Comparison of ENCODE assay signal across 18 cellular contexts in the genomic region with DNA sequence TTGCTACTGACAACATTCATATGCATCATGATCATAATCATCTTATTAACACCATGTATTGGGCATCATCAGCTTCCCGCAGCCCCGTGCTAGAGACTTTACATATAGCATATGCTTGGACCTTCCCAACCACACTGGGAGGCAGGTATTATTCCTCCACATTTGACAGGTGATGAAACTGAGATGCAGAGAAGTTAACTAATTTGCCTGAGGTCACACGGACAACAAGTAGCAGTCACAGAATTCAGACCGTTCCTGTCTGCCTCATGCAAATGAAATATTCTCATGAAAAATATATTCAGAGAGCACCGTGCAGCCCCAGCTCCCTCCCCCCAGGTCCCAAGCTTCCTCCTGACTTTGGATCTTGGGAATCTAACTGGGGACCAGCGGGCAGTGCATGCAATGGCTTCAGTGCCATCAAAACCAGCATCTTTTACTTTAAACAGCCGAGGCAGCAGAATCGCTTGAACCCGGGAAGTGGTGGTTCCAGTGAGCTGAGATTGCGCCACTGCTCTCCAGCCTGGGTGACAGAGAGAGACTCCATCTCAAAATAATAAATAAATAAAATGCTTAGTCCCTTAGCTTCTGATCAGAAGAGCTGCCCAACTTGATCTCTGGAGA.
A peak's percentile ranks its signal among the peaks of the same experiment; 100 is the strongest.
DNase-seq lines count a peak whose midpoint lies in the region; ATAC-seq lines count a peak whose summit lies in the region.
"Had no signal": no experiment of that assay in that cellular context is flagged by ENCODE, and none has a peak within 500 bp of the region (broad histone marks: within the 10 kb centered on the region; RNA-seq: fewer than 3 reads in every experiment).

No MANE protein-coding gene starts in this region.

- peak; percentile 43 for ATAC-seq in GM18498 (IDR thresholded peaks at IDR 0.05; ENCODE audit: unreplicated experiment)
- ATAC-seq in GM21576 (IDR thresholded peaks at IDR 0.05; ENCODE audit: unreplicated experiment), result peak; percentile 44
- peak; percentile 41 for ATAC-seq in HG03280 (IDR thresholded peaks at IDR 0.05; ENCODE audit: unreplicated experiment)
- ATAC-seq: activated T-cell treated with anti-CD3 and anti-CD28 coated beads, Interleukin-2, amount 50 U/mL, for 4 hours; right lobe of liver had no signal

- DNase-seq in islet precursor cell, result peak; percentile 27
- no peak for DNase-seq in T1000 (lab: John Stamatoyannopoulos, UW)
- DNase-seq in SKM-1 (lab: John Stamatoyannopoulos, UW; ENCODE audit: unreplicated experiment), result no peak
- DNase-seq in NCI-H748 treated with DMSO at 0.1 percent for 48 hours (lab: John Stamatoyannopoulos, UW), result no peak
- DNase-seq: activated CD4-positive, alpha-beta T cell treated with anti-CD3 and anti-CD28 coated beads, Interleukin-2, amount 50 U/mL, for 48 hours; activated T-cell treated with anti-CD3 and anti-CD28 coated beads, Interleukin-2, amount 50 U/mL, for 4 hours; COR-L47; cortex of kidney; NCI-H2081; NCI-H510A; nucleus accumbens; right lobe of liver; SIG-M5; stimulated activated naive CD4-positive, alpha-beta T cell treated with Interleukin-2 at 50 U/mL for 16 hours; upper lobe of left lung had no signal
